21 cellular contexts compared by ENCODE assay signal in the genomic region with DNA sequence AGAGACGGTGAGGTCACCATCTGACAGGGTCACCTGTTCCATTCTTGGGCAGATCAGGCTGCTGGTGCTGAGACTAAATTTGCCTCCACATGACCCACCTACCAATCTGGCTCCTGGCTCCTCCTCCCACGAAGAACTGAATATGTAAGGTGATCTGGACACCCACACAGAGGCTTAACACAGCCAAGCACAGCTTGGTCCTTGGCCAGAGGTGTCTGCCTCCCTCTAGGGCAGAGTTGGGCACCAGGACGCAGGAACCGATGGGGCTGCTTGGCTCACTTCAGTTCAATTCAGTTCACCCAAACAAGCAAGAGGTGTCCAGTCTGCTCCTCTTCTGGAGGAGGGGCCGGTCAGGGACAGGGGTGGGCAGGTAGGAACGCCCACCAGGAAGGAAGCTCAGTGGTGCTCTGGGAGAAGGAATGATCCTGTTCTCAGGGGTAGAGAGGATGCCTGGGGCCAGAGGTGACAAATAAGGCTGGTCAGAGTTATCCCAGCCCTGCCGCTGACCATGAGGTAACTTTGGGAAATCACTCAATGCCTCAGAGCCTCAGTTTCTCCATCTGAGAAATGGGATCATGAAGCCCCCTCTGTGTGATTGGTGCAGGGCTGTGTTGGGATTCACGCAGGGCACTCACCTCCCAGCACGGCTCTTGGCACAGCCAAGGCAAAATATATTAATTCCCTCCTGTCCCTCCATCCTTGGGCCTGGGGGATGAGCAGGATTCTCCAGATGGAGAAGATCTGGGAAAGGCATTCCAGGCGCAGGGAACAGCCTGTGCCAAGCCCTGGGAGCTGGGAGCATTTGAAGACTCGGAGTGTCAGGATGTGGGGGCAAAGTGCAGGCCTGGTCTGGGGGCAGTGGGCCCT.
DNase-seq lines count a peak whose midpoint lies in the region; ATAC-seq and TF ChIP-seq lines count a peak whose summit lies in the region.
"Had no signal": no experiment of that assay in that cellular context is flagged by ENCODE, and none has a peak within 500 bp of the region (broad histone marks: within the 10 kb centered on the region; RNA-seq: fewer than 3 reads in every experiment).

No MANE protein-coding gene starts in this region.

- H3K9ac ChIP-seq in endodermal cell (ENCODE audit: extremely low read depth, low read length, poor library complexity, severe bottlenecking): no peak overlapping the region
- H3K9ac ChIP-seq: BLaER1 treated with 17β-estradiol and CSF1 and Interleukin-3, amounts not matched to agents 10 nM and 100 nM had no signal

- peak; percentile 61 for DNase-seq in NCI-H2171 treated with DMSO at 0.1 percent for 48 hours (lab: John Stamatoyannopoulos, UW)
- DNase-seq in NCI-H2171 (lab: John Stamatoyannopoulos, UW): no peak
- DNase-seq in NCI-H69 (lab: John Stamatoyannopoulos, UW): peak; percentile 59
- peak; percentile 38 for DNase-seq in endodermal cell
- peak; percentile 65 for DNase-seq in spleen
- DNase-seq in central memory CD4-positive, alpha-beta T cell: no peak
- no peak for DNase-seq in BE2C
- DNase-seq: activated CD4-positive, alpha-beta T cell treated with anti-CD3 and anti-CD28 coated beads, Interleukin-2, amount 50 U/mL, for 1 hour; colonic mucosa; heart right ventricle; immature natural killer cell; lower lobe of right lung; naive B cell; NCI-H1417 treated with DMSO at 0.1 percent for 48 hours; NCI-H446; Right ventricle myocardium superior; stimulated activated CD4-positive, alpha-beta T cell treated with anti-CD3 and anti-CD28 coated beads, Interleukin-4, amount 100 ng/mL, for 24 hours; uterus had no signal

- no peaks in the 10 kb centered on the region for H3K36me3 Mint-ChIP-seq in endodermal cell (ENCODE audit: low read depth)
- H3K36me3 Mint-ChIP-seq: activated naive CD4-positive, alpha-beta T cell treated with anti-CD3 and anti-CD28 coated beads, Interleukin-2, amount 50 U/mL, for 72 hours; immature natural killer cell; naive B cell had no signal

- no peak overlapping the region for H3K27ac Mint-ChIP-seq in endodermal cell
- H3K27ac Mint-ChIP-seq: activated naive CD4-positive, alpha-beta T cell treated with anti-CD3 and anti-CD28 coated beads, Interleukin-2, amount 50 U/mL, for 72 hours; immature natural killer cell; naive B cell had no signal

- TF ChIP-seq CTCF in endodermal cell (conservative IDR thresholded peaks at IDR 0.05) (no peak), spleen (IDR thresholded peaks at IDR 0.05 in 8 of 11, conservative IDR thresholded peaks at IDR 0.05 in 3 of 11) (no peak), BE2C (IDR thresholded peaks at IDR 0.05; ENCODE audit: low read depth, low read length) (no peak)

- H3K4me3 ChIP-seq in endodermal cell (ENCODE audit: low read length) (no peak overlapping the region), spleen (no peak overlapping the region), BE2C (ENCODE audit: low read depth, low read length) (no peak overlapping the region)
- H3K4me3 ChIP-seq: BLaER1 treated with 17β-estradiol and CSF1 and Interleukin-3, amounts not matched to agents 10 nM and 100 nM; colonic mucosa; heart right ventricle; lower lobe of right lung; uterus had no signal

- H3K4me1 Mint-ChIP-seq in endodermal cell: peaks cover 16% of the 10 kb centered on the region
- H3K4me1 Mint-ChIP-seq: immature natural killer cell, naive B cell had no signal

- H3K27ac ChIP-seq in endodermal cell (ENCODE audit: low read depth, low read length) (no peak overlapping the region), spleen (no peak overlapping the region)
- H3K27ac ChIP-seq: BLaER1 treated with 17β-estradiol and CSF1 and Interleukin-3, amounts not matched to agents 10 nM and 100 nM; colonic mucosa; heart right ventricle; lower lobe of right lung; uterus had no signal

- H3K27me3 Mint-ChIP-seq in endodermal cell (ENCODE audit: insufficient read depth): peaks cover 39% of the 10 kb centered on the region

- H3K4me3 Mint-ChIP-seq in endodermal cell: no peak overlapping the region
- H3K4me3 Mint-ChIP-seq: immature natural killer cell, naive B cell had no signal

- H3K36me3 ChIP-seq in endodermal cell (ENCODE audit: control insufficient read depth, insufficient read depth, low read length) (no peaks in the 10 kb centered on the region), spleen (no peaks in the 10 kb centered on the region), BE2C (no peaks in the 10 kb centered on the region)
- H3K36me3 ChIP-seq: BLaER1 treated with 17β-estradiol and CSF1 and Interleukin-3, amounts not matched to agents 10 nM and 100 nM; colonic mucosa; heart right ventricle; lower lobe of right lung; uterus had no signal

- peaks cover 49% of the 10 kb centered on the region for H3K27me3 ChIP-seq in endodermal cell (ENCODE audit: control insufficient read depth, insufficient read depth, low read length, poor library complexity, severe bottlenecking)
- peaks cover 0 to 75% (median 0%) of the 10 kb centered on the region in 7 donors for H3K27me3 ChIP-seq in spleen (replicated peaks in 1 of 7)
- H3K27me3 ChIP-seq in BE2C: no peaks in the 10 kb centered on the region
- H3K27me3 ChIP-seq: BLaER1 treated with 17β-estradiol and CSF1 and Interleukin-3, amounts not matched to agents 10 nM and 100 nM; colonic mucosa; uterus had no signal

- H3K9me3 Mint-ChIP-seq in endodermal cell: no peaks in the 10 kb centered on the region
- H3K9me3 Mint-ChIP-seq: activated naive CD4-positive, alpha-beta T cell treated with anti-CD3 and anti-CD28 coated beads, Interleukin-2, amount 50 U/mL, for 72 hours; immature natural killer cell had no signal

- H3K9me3 ChIP-seq in endodermal cell (ENCODE audit: control insufficient read depth, low read length) (no peaks in the 10 kb centered on the region), spleen (no peaks in the 10 kb centered on the region), BE2C (no peaks in the 10 kb centered on the region)
- H3K9me3 ChIP-seq: BLaER1 treated with 17β-estradiol and CSF1 and Interleukin-3, amounts not matched to agents 10 nM and 100 nM; colonic mucosa; heart right ventricle; lower lobe of right lung; uterus had no signal

- intact Hi-C loops in spleen (cut with DNase I; ENCODE audit: low total_unique reads): no loop called here

- 90 to 91% methylated on average over 5 to 11 of the region's 11 CpGs for WGBS in endodermal cell (ENCODE audit: insufficient coverage in 1 of 2, insufficient read length in 1 of 2), 2 experiments
- WGBS in spleen, 5 donors: 72 to 76% (median 74%) methylated on average over 9 to 11 of the region's 11 CpGs

- ATAC-seq in GM21423 (IDR thresholded peaks at IDR 0.05; ENCODE audit: unreplicated experiment): no peak
- ATAC-seq: activated naive CD4-positive, alpha-beta T cell treated with anti-CD3 and anti-CD28 coated beads, Interleukin-2, amount 50 U/mL, for 72 hours; heart right ventricle; lower lobe of right lung had no signal

- no peaks in the 10 kb centered on the region for H3K4me1 ChIP-seq in endodermal cell (ENCODE audit: control insufficient read depth, insufficient read depth, low read length)
- H3K4me1 ChIP-seq in spleen: no peaks in the 10 kb centered on the region
- H3K4me1 ChIP-seq in BE2C: no peaks in the 10 kb centered on the region
- H3K4me1 ChIP-seq: colonic mucosa, heart right ventricle, lower lobe of right lung, uterus had no signal

- no peak for TF ChIP-seq POLR2A in spleen (IDR thresholded peaks at IDR 0.05)

Comparison
In these comparisons a context has a peak if more than half of its experiments do, and no peak if none do; other contexts are left out.
1. DNase-seq: peak in NCI-H2171 treated with DMSO at 0.1 percent for 48 hours (single experiment), NCI-H69 (single experiment), endodermal cell (single experiment) and spleen (single experiment); none in NCI-H2171 (single experiment), central memory CD4-positive, alpha-beta T cell (single experiment) and BE2C (single experiment).